Comparison of ENCODE assay signal across 1 cellular context in genomic region chr12:6914246-6914947, GRCh38.
TF ChIP-seq lines count a peak whose summit lies in the region.

Gene ENO2, plus strand, starts transcription at chr12:6914580. Its CDS starts 1,253 bp downstream, at chr12:6915833.

TF ChIP-seq in GM12878, 131 proteins besides CTCF, POLR2A, EP300 and RAD21 (continued from another document):
- TF ChIP-seq NR2F1 (conservative IDR thresholded peaks at IDR 0.05) = peak; percentile 39; the same call in 1 of the 2 replicates
- TF ChIP-seq E2F4 (IDR thresholded peaks at IDR 0.05; ENCODE audit: low read depth, low read length) = no peak
- TF ChIP-seq NRF1 (conservative IDR thresholded peaks at IDR 0.05; ENCODE audit: low read depth, low read length) = no peak
- no peak for TF ChIP-seq SIX5 (IDR thresholded peaks at IDR 0.05; ENCODE audit: low read depth, low read length, severe bottlenecking)
- no peak for TF ChIP-seq HCFC1 (IDR thresholded peaks at IDR 0.05; ENCODE audit: low read length)
- no peak for TF ChIP-seq POLR2AphosphoS5 (IDR thresholded peaks at IDR 0.05; ENCODE audit: low read length)
- TF ChIP-seq SMAD5 (IDR thresholded peaks at IDR 0.05; ENCODE audit: low read depth) = no peak
- TF ChIP-seq STAT3 (IDR thresholded peaks at IDR 0.05; ENCODE audit: low read depth, low read length) = no peak
- peak; percentile 52; the same call in 1 of the 2 replicates for TF ChIP-seq USF2 (IDR thresholded peaks at IDR 0.05; ENCODE audit: borderline replicate concordance, low read depth, low read length)
- TF ChIP-seq TCF3 (IDR thresholded peaks at IDR 0.05; ENCODE audit: borderline replicate concordance, insufficient read depth, low read depth, low read length) = 0 out of 2 replicates have a peak, but pooled peaks have one; percentile 15
- no peak for TF ChIP-seq CEBPZ (IDR thresholded peaks at IDR 0.05; ENCODE audit: low read depth, low read length)
- peak; percentile 84 for TF ChIP-seq USF1 (IDR thresholded peaks at IDR 0.05; ENCODE audit: borderline replicate concordance, extremely low read length, insufficient read depth, low read depth, low read length)
- TF ChIP-seq SIN3A (IDR thresholded peaks at IDR 0.05; ENCODE audit: low read depth, low read length) = no peak
- no peak; the same call in 1 of the 2 replicates for TF ChIP-seq ZNF592 (IDR thresholded peaks at IDR 0.05)
- peak; percentile 38 for TF ChIP-seq ZNF687 (IDR thresholded peaks at IDR 0.05)
- no peak for TF ChIP-seq RCOR1 (conservative IDR thresholded peaks at IDR 0.05; ENCODE audit: low read depth, low read length)
- TF ChIP-seq IKZF1 (conservative IDR thresholded peaks at IDR 0.05) = peak; percentile 52
- TF ChIP-seq NFIC (IDR thresholded peaks at IDR 0.05; ENCODE audit: low read depth, low read length) = no peak
- TF ChIP-seq MXI1 (IDR thresholded peaks at IDR 0.05; ENCODE audit: low read depth, low read length) = no peak
- TF ChIP-seq NFYA (IDR thresholded peaks at IDR 0.05; ENCODE audit: borderline replicate concordance, low read depth, low read length) = no peak
- TF ChIP-seq MEF2B (IDR thresholded peaks at IDR 0.05; ENCODE audit: partially characterized antibody, poor library complexity, severe bottlenecking) = no peak
- no peak for TF ChIP-seq ZNF622 (IDR thresholded peaks at IDR 0.05)
- no peak for TF ChIP-seq NBN (IDR thresholded peaks at IDR 0.05)
- TF ChIP-seq ASH2L (IDR thresholded peaks at IDR 0.05; ENCODE audit: borderline replicate concordance, low read depth) = no peak
- TF ChIP-seq ZBTB11 (CRISPR knock-in tag; IDR thresholded peaks at IDR 0.05) = no peak
- TF ChIP-seq TCF7 (IDR thresholded peaks at IDR 0.05; ENCODE audit: borderline replicate concordance) = no peak
- TF ChIP-seq ZNF217 (IDR thresholded peaks at IDR 0.05) = no peak
- no peak for TF ChIP-seq CHD1 (IDR thresholded peaks at IDR 0.05; ENCODE audit: low read depth, low read length)
- no peak for TF ChIP-seq EZH2 (IDR thresholded peaks at IDR 0.05; ENCODE audit: borderline replicate concordance, control insufficient read depth, low read depth, low read length)
- TF ChIP-seq TCF12 (IDR thresholded peaks at IDR 0.05; ENCODE audit: low read depth, low read length) = no peak
- no peak for TF ChIP-seq BACH1 (IDR thresholded peaks at IDR 0.05; ENCODE audit: borderline replicate concordance)
- no peak for TF ChIP-seq WRNIP1 (IDR thresholded peaks at IDR 0.05; ENCODE audit: borderline replicate concordance, low read depth, low read length)
- TF ChIP-seq ETV6 (conservative IDR thresholded peaks at IDR 0.05 in 1 of 2, IDR thresholded peaks at IDR 0.05 in 1 of 2; ENCODE audit: borderline replicate concordance in 1 of 2, low read depth in 1 of 2) = no peak
- TF ChIP-seq NKRF (conservative IDR thresholded peaks at IDR 0.05) = peak; percentile 64
- no peak for TF ChIP-seq PML (IDR thresholded peaks at IDR 0.05; ENCODE audit: low read length)
- no peak for TF ChIP-seq ZZZ3 (IDR thresholded peaks at IDR 0.05; ENCODE audit: control insufficient read depth, insufficient read length, low read depth)
- no peak for TF ChIP-seq POU2F2 (IDR thresholded peaks at IDR 0.05; ENCODE audit: borderline replicate concordance, low read depth, low read length)
- no peak for TF ChIP-seq CHD4 (IDR thresholded peaks at IDR 0.05)
- TF ChIP-seq CREB1 (IDR thresholded peaks at IDR 0.05; ENCODE audit: low read depth) = peak; percentile 24; the same call in 1 of the 2 replicates
- TF ChIP-seq PAX5 (IDR thresholded peaks at IDR 0.05; ENCODE audit: borderline replicate concordance, low read depth, low read length) = 0 out of 2 replicates have a peak, but pooled peaks have one; percentile 5
- no peak for TF ChIP-seq RBBP5 (conservative IDR thresholded peaks at IDR 0.05)
